ENCODE assay signal across 1 cellular context in the genomic region with DNA sequence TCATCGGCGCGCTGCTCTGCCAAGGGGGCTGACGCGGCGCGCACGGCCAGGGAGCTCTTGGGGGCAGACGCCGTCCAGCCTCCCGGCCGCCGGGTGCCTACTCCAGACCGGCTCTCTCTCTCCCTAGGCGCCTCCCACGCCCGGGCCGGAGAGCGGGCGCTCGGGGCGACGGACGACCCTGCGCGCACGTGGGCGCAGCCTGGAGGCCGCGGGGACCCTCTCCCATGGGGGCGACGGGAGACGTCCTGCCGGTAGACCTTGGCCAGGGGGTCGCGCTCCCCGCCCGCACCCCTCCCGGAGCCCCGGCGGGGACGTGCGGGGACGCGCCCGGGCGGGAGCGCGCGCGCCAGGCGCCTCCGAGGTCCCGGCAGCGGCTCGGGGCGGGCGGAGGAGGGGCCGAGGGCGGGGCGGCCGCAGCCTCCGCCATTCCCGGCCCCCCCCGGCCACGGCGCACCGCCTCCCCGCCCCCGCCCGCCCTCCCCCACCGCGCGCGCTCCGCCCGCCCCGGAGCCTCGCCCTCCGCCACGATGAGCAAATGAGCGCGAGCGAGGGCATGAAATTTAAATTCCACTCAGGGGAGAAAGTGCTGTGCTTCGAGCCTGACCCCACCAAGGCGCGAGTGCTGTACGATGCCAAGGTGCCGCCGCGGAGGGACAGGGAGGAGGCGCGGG.
TF ChIP-seq lines count a peak whose summit lies in the region.

A gene with protein sequence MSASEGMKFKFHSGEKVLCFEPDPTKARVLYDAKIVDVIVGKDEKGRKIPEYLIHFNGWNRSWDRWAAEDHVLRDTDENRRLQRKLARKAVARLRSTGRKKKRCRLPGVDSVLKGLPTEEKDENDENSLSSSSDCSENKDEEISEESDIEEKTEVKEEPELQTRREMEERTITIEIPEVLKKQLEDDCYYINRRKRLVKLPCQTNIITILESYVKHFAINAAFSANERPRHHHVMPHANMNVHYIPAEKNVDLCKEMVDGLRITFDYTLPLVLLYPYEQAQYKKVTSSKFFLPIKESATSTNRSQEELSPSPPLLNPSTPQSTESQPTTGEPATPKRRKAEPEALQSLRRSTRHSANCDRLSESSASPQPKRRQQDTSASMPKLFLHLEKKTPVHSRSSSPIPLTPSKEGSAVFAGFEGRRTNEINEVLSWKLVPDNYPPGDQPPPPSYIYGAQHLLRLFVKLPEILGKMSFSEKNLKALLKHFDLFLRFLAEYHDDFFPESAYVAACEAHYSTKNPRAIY (plus strand): TSS at position 509 of the 671 bp plus-strand sequence. CDS start 27 bp downstream, at position 536.

TF ChIP-seq in K562, 482 proteins besides CTCF, POLR2A, EP300 and RAD21 (continued from another document):
- TF ChIP-seq, protein P1, sequence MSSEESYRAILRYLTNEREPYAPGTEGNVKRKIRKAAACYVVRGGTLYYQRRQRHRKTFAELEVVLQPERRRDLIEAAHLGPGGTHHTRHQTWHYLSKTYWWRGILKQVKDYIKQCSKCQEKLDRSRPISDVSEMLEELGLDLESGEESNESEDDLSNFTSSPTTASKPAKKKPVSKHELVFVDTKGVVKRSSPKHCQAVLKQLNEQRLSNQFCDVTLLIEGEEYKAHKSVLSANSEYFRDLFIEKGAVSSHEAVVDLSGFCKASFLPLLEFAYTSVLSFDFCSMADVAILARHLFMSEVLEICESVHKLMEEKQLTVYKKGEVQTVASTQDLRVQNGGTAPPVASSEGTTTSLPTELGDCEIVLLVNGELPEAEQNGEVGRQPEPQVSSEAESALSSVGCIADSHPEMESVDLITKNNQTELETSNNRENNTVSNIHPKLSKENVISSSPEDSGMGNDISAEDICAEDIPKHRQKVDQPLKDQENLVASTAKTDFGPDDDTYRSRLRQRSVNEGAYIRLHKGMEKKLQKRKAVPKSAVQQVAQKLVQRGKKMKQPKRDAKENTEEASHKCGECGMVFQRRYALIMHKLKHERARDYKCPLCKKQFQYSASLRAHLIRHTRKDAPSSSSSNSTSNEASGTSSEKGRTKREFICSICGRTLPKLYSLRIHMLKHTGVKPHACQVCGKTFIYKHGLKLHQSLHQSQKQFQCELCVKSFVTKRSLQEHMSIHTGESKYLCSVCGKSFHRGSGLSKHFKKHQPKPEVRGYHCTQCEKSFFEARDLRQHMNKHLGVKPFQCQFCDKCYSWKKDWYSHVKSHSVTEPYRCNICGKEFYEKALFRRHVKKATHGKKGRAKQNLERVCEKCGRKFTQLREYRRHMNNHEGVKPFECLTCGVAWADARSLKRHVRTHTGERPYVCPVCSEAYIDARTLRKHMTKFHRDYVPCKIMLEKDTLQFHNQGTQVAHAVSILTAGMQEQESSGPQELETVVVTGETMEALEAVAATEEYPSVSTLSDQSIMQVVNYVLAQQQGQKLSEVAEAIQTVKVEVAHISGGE (CRISPR knock-in tag; IDR thresholded peaks at IDR 0.05) = 0 out of 6 replicates have a peak, but pooled peaks of 1 of the 3 experiments have one; percentile 33
- TF ChIP-seq MAZ (CRISPR knock-in tag; conservative IDR thresholded peaks at IDR 0.05 in 1 of 2, IDR thresholded peaks at IDR 0.05 in 1 of 2) (0 out of 4 replicates have a peak, but pooled peaks of 1 of the 2 experiments have one; percentile 56), PHF8 (IDR thresholded peaks at IDR 0.05; ENCODE audit: borderline replicate concordance, low read length) (peak; percentile 56; the same call in 1 of the 2 replicates), ZNF592 (IDR thresholded peaks at IDR 0.05) (peak; percentile 47; the same call in 1 of the 2 replicates), CC2D1A (IDR thresholded peaks at IDR 0.05) (no peak), BRF1 (IDR thresholded peaks at IDR 0.05; ENCODE audit: borderline replicate concordance, extremely low read depth, insufficient read length) (no peak), RBFOX2 (IDR thresholded peaks at IDR 0.05; ENCODE audit: low read depth, low read length) (peak; percentile 74), SETDB1 (IDR thresholded peaks at IDR 0.05; ENCODE audit: low read length) (no peak), EWSR1 (IDR thresholded peaks at IDR 0.05; ENCODE audit: borderline replicate concordance, low read depth, partially characterized antibody) (no peak), TCF7 (IDR thresholded peaks at IDR 0.05; ENCODE audit: borderline replicate concordance) (no peak), UBTF (IDR thresholded peaks at IDR 0.05; ENCODE audit: borderline replicate concordance in 1 of 2, low read depth in 2 of 2, low read length in 2 of 2) (0 out of 4 replicates have a peak, but pooled peaks of 1 of the 2 experiments have one; percentile 45), ZFP36 (IDR thresholded peaks at IDR 0.05; ENCODE audit: low read depth, low read length, partially characterized antibody) (no peak), HMGN3 (IDR thresholded peaks at IDR 0.05; ENCODE audit: borderline replicate concordance, extremely low read depth, insufficient read length, low read depth, low read length) (peak; percentile 35), CAMTA2 (CRISPR knock-in tag; conservative IDR thresholded peaks at IDR 0.05) (no peak)
- TF ChIP-seq, protein P2, sequence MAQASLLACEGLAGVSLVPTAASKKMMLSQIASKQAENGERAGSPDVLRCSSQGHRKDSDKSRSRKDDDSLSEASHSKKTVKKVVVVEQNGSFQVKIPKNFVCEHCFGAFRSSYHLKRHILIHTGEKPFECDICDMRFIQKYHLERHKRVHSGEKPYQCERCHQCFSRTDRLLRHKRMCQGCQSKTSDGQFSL (CRISPR knock-in tag; IDR thresholded peaks at IDR 0.05) = peak; percentile 70; the same call in 1 of the 2 replicates
- TF ChIP-seq, protein P2 (tag; IDR thresholded peaks at IDR 0.05) = no peak
